ENCODE assay signal across 1 cellular context in the genomic region with DNA sequence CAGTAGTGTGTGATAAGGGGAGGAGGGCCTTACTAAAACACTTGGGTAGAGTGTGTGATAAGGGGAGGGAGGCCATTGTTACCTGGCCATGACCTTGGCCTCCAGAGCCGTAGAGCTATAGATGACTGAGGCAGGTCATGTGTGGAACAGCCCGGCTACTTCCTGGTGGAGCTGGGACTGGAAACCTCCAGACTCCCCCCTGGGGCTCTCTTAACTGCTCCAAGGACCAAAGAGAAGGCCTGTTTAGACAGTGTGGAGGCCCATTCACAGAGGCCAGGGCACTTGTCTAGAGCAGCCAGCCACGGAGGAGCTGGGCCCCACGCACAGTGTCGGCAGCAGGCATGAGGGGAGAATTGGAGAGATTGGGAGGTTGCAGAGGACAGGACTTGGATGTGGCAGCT.
TF ChIP-seq lines count a peak whose summit lies in the region.

No MANE protein-coding gene starts in this region.

TF ChIP-seq in GM12878, 131 proteins besides CTCF, POLR2A, EP300 and RAD21:
- TF ChIP-seq YY1 (IDR thresholded peaks at IDR 0.05; ENCODE audit: low read depth, low read length) (no peak), NFXL1 (IDR thresholded peaks at IDR 0.05; ENCODE audit: borderline replicate concordance) (no peak), SRF (IDR thresholded peaks at IDR 0.05; ENCODE audit: low read depth in 2 of 2, low read length in 2 of 2) (no peak), NBN (IDR thresholded peaks at IDR 0.05) (no peak), CHD2 (IDR thresholded peaks at IDR 0.05; ENCODE audit: borderline replicate concordance, low read depth, low read length) (no peak), JUND (IDR thresholded peaks at IDR 0.05; ENCODE audit: low read depth, low read length) (no peak), HDGF (IDR thresholded peaks at IDR 0.05) (no peak), TAF1 (IDR thresholded peaks at IDR 0.05; ENCODE audit: borderline replicate concordance, low read depth, low read length) (no peak), SP1 (IDR thresholded peaks at IDR 0.05; ENCODE audit: low read depth, low read length) (no peak), RFX5 (IDR thresholded peaks at IDR 0.05; ENCODE audit: low read depth, low read length) (no peak), HDAC2 (IDR thresholded peaks at IDR 0.05) (no peak), RUNX3 (IDR thresholded peaks at IDR 0.05; ENCODE audit: low read length) (no peak), ZNF622 (IDR thresholded peaks at IDR 0.05) (no peak), SREBF1 (IDR thresholded peaks at IDR 0.05; ENCODE audit: low read length) (no peak), BMI1 (IDR thresholded peaks at IDR 0.05; ENCODE audit: borderline replicate concordance) (no peak)
- TF ChIP-seq, protein P1, sequence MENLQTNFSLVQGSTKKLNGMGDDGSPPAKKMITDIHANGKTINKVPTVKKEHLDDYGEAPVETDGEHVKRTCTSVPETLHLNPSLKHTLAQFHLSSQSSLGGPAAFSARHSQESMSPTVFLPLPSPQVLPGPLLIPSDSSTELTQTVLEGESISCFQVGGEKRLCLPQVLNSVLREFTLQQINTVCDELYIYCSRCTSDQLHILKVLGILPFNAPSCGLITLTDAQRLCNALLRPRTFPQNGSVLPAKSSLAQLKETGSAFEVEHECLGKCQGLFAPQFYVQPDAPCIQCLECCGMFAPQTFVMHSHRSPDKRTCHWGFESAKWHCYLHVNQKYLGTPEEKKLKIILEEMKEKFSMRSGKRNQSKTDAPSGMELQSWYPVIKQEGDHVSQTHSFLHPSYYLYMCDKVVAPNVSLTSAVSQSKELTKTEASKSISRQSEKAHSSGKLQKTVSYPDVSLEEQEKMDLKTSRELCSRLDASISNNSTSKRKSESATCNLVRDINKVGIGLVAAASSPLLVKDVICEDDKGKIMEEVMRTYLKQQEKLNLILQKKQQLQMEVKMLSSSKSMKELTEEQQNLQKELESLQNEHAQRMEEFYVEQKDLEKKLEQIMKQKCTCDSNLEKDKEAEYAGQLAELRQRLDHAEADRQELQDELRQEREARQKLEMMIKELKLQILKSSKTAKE (IDR thresholded peaks at IDR 0.05; ENCODE audit: low read depth, poor library complexity, severe bottlenecking) = no peak
- TF ChIP-seq, protein P2, sequence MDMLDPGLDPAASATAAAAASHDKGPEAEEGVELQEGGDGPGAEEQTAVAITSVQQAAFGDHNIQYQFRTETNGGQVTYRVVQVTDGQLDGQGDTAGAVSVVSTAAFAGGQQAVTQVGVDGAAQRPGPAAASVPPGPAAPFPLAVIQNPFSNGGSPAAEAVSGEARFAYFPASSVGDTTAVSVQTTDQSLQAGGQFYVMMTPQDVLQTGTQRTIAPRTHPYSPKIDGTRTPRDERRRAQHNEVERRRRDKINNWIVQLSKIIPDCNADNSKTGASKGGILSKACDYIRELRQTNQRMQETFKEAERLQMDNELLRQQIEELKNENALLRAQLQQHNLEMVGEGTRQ (IDR thresholded peaks at IDR 0.05; ENCODE audit: borderline replicate concordance, low read depth, low read length) = no peak
- TF ChIP-seq, protein P3, sequence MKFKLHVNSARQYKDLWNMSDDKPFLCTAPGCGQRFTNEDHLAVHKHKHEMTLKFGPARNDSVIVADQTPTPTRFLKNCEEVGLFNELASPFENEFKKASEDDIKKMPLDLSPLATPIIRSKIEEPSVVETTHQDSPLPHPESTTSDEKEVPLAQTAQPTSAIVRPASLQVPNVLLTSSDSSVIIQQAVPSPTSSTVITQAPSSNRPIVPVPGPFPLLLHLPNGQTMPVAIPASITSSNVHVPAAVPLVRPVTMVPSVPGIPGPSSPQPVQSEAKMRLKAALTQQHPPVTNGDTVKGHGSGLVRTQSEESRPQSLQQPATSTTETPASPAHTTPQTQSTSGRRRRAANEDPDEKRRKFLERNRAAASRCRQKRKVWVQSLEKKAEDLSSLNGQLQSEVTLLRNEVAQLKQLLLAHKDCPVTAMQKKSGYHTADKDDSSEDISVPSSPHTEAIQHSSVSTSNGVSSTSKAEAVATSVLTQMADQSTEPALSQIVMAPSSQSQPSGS (IDR thresholded peaks at IDR 0.05; ENCODE audit: low read length) = no peak
- TF ChIP-seq, protein P4, sequence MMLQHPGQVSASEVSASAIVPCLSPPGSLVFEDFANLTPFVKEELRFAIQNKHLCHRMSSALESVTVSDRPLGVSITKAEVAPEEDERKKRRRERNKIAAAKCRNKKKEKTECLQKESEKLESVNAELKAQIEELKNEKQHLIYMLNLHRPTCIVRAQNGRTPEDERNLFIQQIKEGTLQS (IDR thresholded peaks at IDR 0.05; ENCODE audit: borderline replicate concordance, extremely low read depth, low read depth, low read length) = no peak
TF ChIP-seq in GM12878: peak in this region for 0.
